In genomic region chr15:45589296-45589695, GRCh38 we compare ENCODE assay signal across 13 cellular contexts. TPM values are rescaled to one million over a fixed set of nuclear protein-coding genes. Genes with fewer than 3 reads are reported as not detected.
DNase-seq lines count a peak whose midpoint lies in the region; ATAC-seq and TF ChIP-seq lines count a peak whose summit lies in the region.
"Had no signal": no experiment of that assay in that cellular context is flagged by ENCODE, and none has a peak within 500 bp of the region (broad histone marks: within the 10 kb centered on the region; RNA-seq: fewer than 3 reads in every experiment).

No MANE protein-coding gene starts in this region.

- no peak for TF ChIP-seq EP300 in upper lobe of left lung (IDR thresholded peaks at IDR 0.05)

- DNase-seq in T-helper 2 cell treated with Interferon-gamma antibody and Interleukin-4, amounts not matched to agents 5 μg/mL and 100 μg/mL, for 36 hours (ENCODE audit: low spot score) = no peak
- DNase-seq in T-helper 2 cell (no peak), T-helper 17 cell (no peak), fibroblast of pulmonary artery (ENCODE audit: low read depth) (no peak), upper lobe of left lung (no peak), putamen (ENCODE audit: low spot score) (no peak), DMS53 (lab: John Stamatoyannopoulos, UW) (no peak)
- DNase-seq: activated CD4-positive, alpha-beta T cell treated with anti-CD3 and anti-CD28 coated beads, Interleukin-2, amount 10 ng/mL, durations not matched to agents 7 days and 5 days; NCI-H1417 treated with DMSO at 0.1 percent for 48 hours; OCI-M1; stimulated activated CD4-positive, alpha-beta T cell treated with anti-CD3 and anti-CD28 coated beads, Interleukin-4, amount 100 ng/mL, for 1 hour; upper lobe of right lung had no signal

- H3K27me3 Mint-ChIP-seq in T-helper 2 cell treated with Interferon-gamma antibody and Interleukin-4, amounts not matched to agents 5 μg/mL and 100 μg/mL, for 36 hours (ENCODE audit: low read depth) = no peaks in the 10 kb centered on the region
- H3K27me3 Mint-ChIP-seq in T-helper 17 cell = no peaks in the 10 kb centered on the region
- H3K27me3 Mint-ChIP-seq: activated CD4-positive, alpha-beta T cell treated with anti-CD3 and anti-CD28 coated beads, Interleukin-2, amount 10 ng/mL, durations not matched to agents 7 days and 5 days had no signal

- peak overlapping the region; percentile 71 for H3K4me3 ChIP-seq in fibroblast of pulmonary artery (replicated peaks; ENCODE audit: low read depth, low read length)
- no peak overlapping the region for H3K4me3 ChIP-seq in skeletal muscle tissue (ENCODE audit: low read length in 3 of 3)
- H3K4me3 ChIP-seq in upper lobe of left lung = no peak overlapping the region

- TF ChIP-seq CTCF in fibroblast of pulmonary artery (IDR thresholded peaks at IDR 0.05; ENCODE audit: low read length, missing control alignments) (no peak), upper lobe of left lung (IDR thresholded peaks at IDR 0.05) (no peak)

- H3K27ac Mint-ChIP-seq in T-helper 2 cell treated with Interferon-gamma antibody and Interleukin-4, amounts not matched to agents 5 μg/mL and 100 μg/mL, for 36 hours = no peak overlapping the region
- H3K27ac Mint-ChIP-seq in T-helper 17 cell = peak overlapping the region; percentile 100

- ATAC-seq in T-helper 17 cell (no peak), upper lobe of left lung (ENCODE audit: low FRiP score in 2 of 2) (no peak)
- ATAC-seq: upper lobe of right lung had no signal

- peak overlapping the region in 2 of 3 donors; percentile 4 to 99 for H3K9ac ChIP-seq in skeletal muscle tissue (ENCODE audit: low read depth in 1 of 3, low read length in 3 of 3)

- H3K36me3 Mint-ChIP-seq in T-helper 2 cell treated with Interferon-gamma antibody and Interleukin-4, amounts not matched to agents 5 μg/mL and 100 μg/mL, for 36 hours (ENCODE audit: low read depth) = peaks cover 9% of the 10 kb centered on the region
- peaks cover 3% of the 10 kb centered on the region for H3K36me3 Mint-ChIP-seq in T-helper 17 cell (ENCODE audit: low read depth)

- no peaks in the 10 kb centered on the region for H3K9me3 ChIP-seq in T-helper 17 cell (ENCODE audit: control insufficient read depth, low read length, poor library complexity, severe bottlenecking)
- H3K9me3 ChIP-seq in skeletal muscle tissue (ENCODE audit: control insufficient read depth in 3 of 3, low read length in 3 of 3) = no peaks in the 10 kb centered on the region
- H3K9me3 ChIP-seq in upper lobe of left lung = no peaks in the 10 kb centered on the region
- H3K9me3 ChIP-seq: upper lobe of right lung had no signal

- WGBS in upper lobe of left lung, 2 donors = 73 to 76% methylated on average over 3 of the region's 3 CpGs

- TF ChIP-seq POLR2A in upper lobe of left lung (IDR thresholded peaks at IDR 0.05) = no peak

- H3K9me3 Mint-ChIP-seq in T-helper 2 cell treated with Interferon-gamma antibody and Interleukin-4, amounts not matched to agents 5 μg/mL and 100 μg/mL, for 36 hours = no peaks in the 10 kb centered on the region
- H3K9me3 Mint-ChIP-seq: activated CD4-positive, alpha-beta T cell treated with anti-CD3 and anti-CD28 coated beads, Interleukin-2, amount 10 ng/mL, durations not matched to agents 7 days and 5 days had no signal

- H3K36me3 ChIP-seq in skeletal muscle tissue (ENCODE audit: control insufficient read depth in 3 of 3, insufficient read depth in 3 of 3, low read length in 3 of 3) (peaks cover 0 to 6% (median 4%) of the 10 kb centered on the region in 3 donors), upper lobe of left lung (peaks cover 0 to under 1% (median under 1%) of the 10 kb centered on the region in 4 donors)

- peaks cover 30% of the 10 kb centered on the region for H3K4me1 Mint-ChIP-seq in T-helper 2 cell treated with Interferon-gamma antibody and Interleukin-4, amounts not matched to agents 5 μg/mL and 100 μg/mL, for 36 hours (ENCODE audit: low read depth)
- H3K4me1 Mint-ChIP-seq in T-helper 17 cell = peaks cover 28% of the 10 kb centered on the region

- H3K27ac ChIP-seq in skeletal muscle tissue (ENCODE audit: low read depth, low read length) (no peak overlapping the region), upper lobe of left lung (no peak overlapping the region)

- H3K4me1 ChIP-seq in skeletal muscle tissue (ENCODE audit: control insufficient read depth in 3 of 3, insufficient read depth in 3 of 3, low read length in 3 of 3) = peaks cover 24 to 38% (median 37%) of the 10 kb centered on the region in 3 donors
- peaks cover 28 to 37% (median 35%) of the 10 kb centered on the region in 4 donors for H3K4me1 ChIP-seq in upper lobe of left lung

- H3K4me3 Mint-ChIP-seq in T-helper 2 cell treated with Interferon-gamma antibody and Interleukin-4, amounts not matched to agents 5 μg/mL and 100 μg/mL, for 36 hours = peak overlapping the region; percentile 22
- H3K4me3 Mint-ChIP-seq in T-helper 17 cell = peak overlapping the region; percentile 99

- no peaks in the 10 kb centered on the region for H3K27me3 ChIP-seq in skeletal muscle tissue (ENCODE audit: control insufficient read depth in 3 of 3, insufficient read depth in 3 of 3, low read length in 3 of 3)
- H3K27me3 ChIP-seq in upper lobe of left lung = no peaks in the 10 kb centered on the region
- H3K27me3 ChIP-seq: upper lobe of right lung had no signal

RNA-seq across cellular contexts. Expression of gene BLOC1S6, which starts 2.1 kb away (rescaled TPM):
- total RNA-seq in T-helper 17 cell (10 to 100 TPM; 48.5 to 66.2 TPM), skeletal muscle tissue (30.8 TPM), upper lobe of left lung (10 to 100 TPM; 20.9 to 51.6 (median 36.9) TPM)

RNA-seq across cellular contexts. Expression of gene SQOR, which starts 45.5 kb away (rescaled TPM):
- total RNA-seq in T-helper 17 cell (10 to 100 TPM; 36.5 to 39.0 TPM), skeletal muscle tissue (11.5 TPM), upper lobe of left lung (100 to 1,000 TPM in 4 of 6 donors, 10 to 100 TPM in 2; 74.7 to 181 (median 110) TPM)
